ENCODE assay signal across 10 cellular contexts in genomic region chr14:103084021-103084919, GRCh38. TPM values are rescaled to one million over a fixed set of nuclear protein-coding genes. Genes with fewer than 3 reads are reported as not detected.
DNase-seq lines count a peak whose midpoint lies in the region; ATAC-seq and TF ChIP-seq lines count a peak whose summit lies in the region.
"Had no signal": no experiment of that assay in that cellular context is flagged by ENCODE, and none has a peak within 500 bp of the region (broad histone marks: within the 10 kb centered on the region; RNA-seq: fewer than 3 reads in every experiment).

Gene LBHD2 (plus strand): TSS chr14:103084210. CDS start chr14:103086013, 1,803 bp downstream.

- H3K4me2 ChIP-seq in mammary epithelial cell (ENCODE audit: insufficient read depth, low read depth, low read length) (peak within 1 kb of the TSS; percentile 31), smooth muscle cell (peak within 1 kb of the TSS; percentile 81)

- TF ChIP-seq CTCF in mammary epithelial cell (conservative IDR thresholded peaks at IDR 0.05 in 1 of 2, IDR thresholded peaks at IDR 0.05 in 1 of 2; ENCODE audit: extremely low read depth in 1 of 2, insufficient read depth in 1 of 2, low read depth in 1 of 2, low read length in 2 of 2) (no peak), smooth muscle cell (IDR thresholded peaks at IDR 0.05; ENCODE audit: borderline replicate concordance, insufficient read depth, poor library complexity, severe bottlenecking) (no peak)

- H3K4me3 ChIP-seq in HUES48 (ENCODE audit: low read depth, low read length), result peak within 1 kb of the TSS; percentile 41; the same call in 1 of the 2 replicates
- H3K4me3 ChIP-seq in mammary epithelial cell (replicated peaks in 1 of 3; ENCODE audit: insufficient read depth in 1 of 3, low read depth in 2 of 3, low read length in 3 of 3), result no peak within 1 kb of the TSS
- H3K4me3 ChIP-seq in smooth muscle cell, result peak within 1 kb of the TSS; percentile 31

- H3K4me1 Mint-ChIP-seq in immature natural killer cell, result no peaks in the 10 kb centered on the region

- H3K27ac Mint-ChIP-seq in immature natural killer cell, result no peak within 1 kb of the TSS
- H3K27ac Mint-ChIP-seq: activated CD8-positive, alpha-beta T cell treated with anti-CD3 and anti-CD28 coated beads for 36 hours; T-helper 1 cell treated with Interleukin-12 subunit alpha and Interleukin-12 subunit beta and Interleukin-4 antibody, amounts not matched to agents 30 μg/mL and 1 μg/mL, for 36 hours had no signal

- H3K4me1 ChIP-seq in HUES48 (ENCODE audit: control insufficient read depth, insufficient read depth, low read length) (no peaks in the 10 kb centered on the region), mammary epithelial cell (ENCODE audit: insufficient read depth, low read length) (no peaks in the 10 kb centered on the region), smooth muscle cell (ENCODE audit: low read depth) (no peaks in the 10 kb centered on the region)

- H3K9me3 Mint-ChIP-seq in immature natural killer cell, result no peaks in the 10 kb centered on the region
- H3K9me3 Mint-ChIP-seq: activated CD8-positive, alpha-beta T cell treated with anti-CD3 and anti-CD28 coated beads for 36 hours; T-helper 1 cell treated with Interleukin-12 subunit alpha and Interleukin-12 subunit beta and Interleukin-4 antibody, amounts not matched to agents 30 μg/mL and 1 μg/mL, for 36 hours had no signal

- H3K79me2 ChIP-seq in mammary epithelial cell (ENCODE audit: insufficient read depth, low read length), result no peaks in the 10 kb centered on the region
- H3K79me2 ChIP-seq in smooth muscle cell (ENCODE audit: low read depth), result no peaks in the 10 kb centered on the region

- H3K4me3 Mint-ChIP-seq in immature natural killer cell, result no peak within 1 kb of the TSS
- H3K4me3 Mint-ChIP-seq: activated CD8-positive, alpha-beta T cell treated with anti-CD3 and anti-CD28 coated beads for 36 hours; T-helper 1 cell treated with Interleukin-12 subunit alpha and Interleukin-12 subunit beta and Interleukin-4 antibody, amounts not matched to agents 30 μg/mL and 1 μg/mL, for 36 hours had no signal

- H2AFZ ChIP-seq in mammary epithelial cell (ENCODE audit: low read depth, low read length) (no peak within 1 kb of the TSS), smooth muscle cell (ENCODE audit: low read depth) (no peak within 1 kb of the TSS)

- DNase-seq in mammary epithelial cell (no peak), iPS-NIHi11 (ENCODE audit: low spot score) (peak; percentile 69), smooth muscle cell (lab: John Stamatoyannopoulos, UW; ENCODE audit: unreplicated experiment) (no peak), immature natural killer cell (no peak), NCI-H510A treated with DMSO at 0.1 percent for 48 hours (lab: John Stamatoyannopoulos, UW) (no peak)
- DNase-seq: activated CD8-positive, alpha-beta T cell treated with anti-CD3 and anti-CD28 coated beads for 36 hours; activated naive CD4-positive, alpha-beta T cell treated with Interleukin-2 at 50 U/mL for 16 hours had no signal

- H3K27ac ChIP-seq in HUES48 (ENCODE audit: low read depth, low read length) (no peak within 1 kb of the TSS), mammary epithelial cell (ENCODE audit: insufficient read depth, low read depth, low read length) (no peak within 1 kb of the TSS), smooth muscle cell (ENCODE audit: low read depth) (no peak within 1 kb of the TSS)

- no peaks in the 10 kb centered on the region for H3K9me3 ChIP-seq in HUES48 (ENCODE audit: control insufficient read depth, insufficient read depth, low read length)
- H3K9me3 ChIP-seq in mammary epithelial cell (replicated peaks; ENCODE audit: insufficient read depth, low read length), result no peaks in the 10 kb centered on the region
- no peaks in the 10 kb centered on the region for H3K9me3 ChIP-seq in smooth muscle cell (replicated peaks; ENCODE audit: low read depth)

- CTCF ChIA-PET in mammary epithelial cell (lab: Charles Lee; ENCODE audit: low non-redundant PET), result no interaction called here

- H3K36me3 Mint-ChIP-seq in immature natural killer cell, result no peaks in the 10 kb centered on the region

- no peak for ATAC-seq in GM18517 (IDR thresholded peaks at IDR 0.05; ENCODE audit: unreplicated experiment)
- ATAC-seq: activated CD8-positive, alpha-beta T cell treated with anti-CD3 and anti-CD28 coated beads for 36 hours had no signal

- H3K27me3 ChIP-seq in HUES48 (ENCODE audit: control insufficient read depth, insufficient read depth, low read length) (peaks cover 40% of the 10 kb centered on the region), mammary epithelial cell (ENCODE audit: insufficient read depth, low read length) (peaks cover 7% of the 10 kb centered on the region), smooth muscle cell (ENCODE audit: low read depth) (peaks cover 18% of the 10 kb centered on the region)

- intact Hi-C loops in mammary epithelial cell (cut with micrococcal nuclease), result no loop called here

- BruUV-seq in mammary epithelial cell (replicated peaks; lab: Mats Ljungman, UMichigan), result no TSS peak

- peaks cover 0 to 3% (median 2%) of the 10 kb centered on the region in 3 donors for H3K27me3 Mint-ChIP-seq in immature natural killer cell (ENCODE audit: low read depth in 3 of 3)

- dilution Hi-C loops in mammary epithelial cell (cut with HindIII; ENCODE audit: low sequenced_read_pairs), result no loop called here

- H3K9ac ChIP-seq in HUES48 (ENCODE audit: low read depth, low read length) (no peak within 1 kb of the TSS), mammary epithelial cell (ENCODE audit: insufficient read depth, low read length) (no peak within 1 kb of the TSS), smooth muscle cell (ENCODE audit: low read depth) (no peak within 1 kb of the TSS)

- no peaks in the 10 kb centered on the region for H3K36me3 ChIP-seq in HUES48 (ENCODE audit: control insufficient read depth, insufficient read depth, low read length)
- H3K36me3 ChIP-seq in mammary epithelial cell (ENCODE audit: insufficient read depth, low read length), result no peaks in the 10 kb centered on the region
- H3K36me3 ChIP-seq in smooth muscle cell (ENCODE audit: low read depth), result no peaks in the 10 kb centered on the region

- in situ Hi-C loops in mammary epithelial cell (cut with MboI; ENCODE audit: low sequenced_read_pairs in 2 of 2), result loop anchor here in 1 of 2 donors (5.0 kb wide), 1 partner anchor 208 kb away; no protein-coding TSS in a partner anchor

- H3F3A ChIP-seq in smooth muscle cell (ENCODE audit: low read depth), result no peaks in the 10 kb centered on the region

- WGBS in mammary epithelial cell (ENCODE audit: low coverage, missing lambda C conversion rate), result 13% methylated on average over 27 of the region's 61 CpGs
- 67% methylated on average over 21 of the region's 61 CpGs for WGBS in smooth muscle cell (ENCODE audit: low lambda C conversion rate)

- H4K20me1 ChIP-seq in mammary epithelial cell (ENCODE audit: insufficient read depth, low read length), result no peaks in the 10 kb centered on the region
- no peaks in the 10 kb centered on the region for H4K20me1 ChIP-seq in smooth muscle cell (ENCODE audit: low read depth)

RNA-seq across cellular contexts. Expression of gene LBHD2, which starts in this region (rescaled TPM):
- not detected for total RNA-seq in mammary epithelial cell
- not detected for polyA plus RNA-seq in mammary epithelial cell
- not detected for polyA minus RNA-seq in mammary epithelial cell
- not detected in 2 replicates for total RNA-seq in smooth muscle cell
- polyA plus RNA-seq in smooth muscle cell, result not detected in 2 replicates
- not detected for polyA plus RNA-seq in immature natural killer cell
- total RNA-seq: activated CD8-positive, alpha-beta T cell treated with anti-CD3 and anti-CD28 coated beads for 36 hours had no signal

Comparison
In these comparisons a context has a peak if more than half of its experiments do, and no peak if none do; other contexts are left out.
1. H3K4me3 ChIP-seq: peak in HUES48 (single experiment) and smooth muscle cell (single experiment); none in mammary epithelial cell (0 of 3).